Comparison of ENCODE assay signal across 8 cellular contexts in genomic region chr20:41249371-41249770, GRCh38.
A peak's percentile ranks its signal among the peaks of the same experiment; 100 is the strongest.
DNase-seq lines count a peak whose midpoint lies in the region; ATAC-seq and TF ChIP-seq lines count a peak whose summit lies in the region.

No MANE protein-coding gene starts in this region.

- TF ChIP-seq EP300 in ovary (IDR thresholded peaks at IDR 0.05): peak; percentile 41

- peak; percentile 88 for DNase-seq in RPMI7951 (ENCODE audit: low read depth)
- peak; percentile 94 to 96 for DNase-seq in foreskin fibroblast
- peak; percentile 78 to 86 (median 85) for DNase-seq in ovary
- DNase-seq in NCI-H345 treated with DMSO at 0.1 percent for 48 hours (lab: John Stamatoyannopoulos, UW; ENCODE audit: unreplicated experiment): no peak
- no peak for DNase-seq in NCI-H2107 (lab: John Stamatoyannopoulos, UW)
- no peak for DNase-seq in NCI-H1694 treated with DMSO at 0.1 percent for 48 hours (lab: John Stamatoyannopoulos, UW)

- no peak for TF ChIP-seq POLR2A in ovary (IDR thresholded peaks at IDR 0.05)

- TF ChIP-seq CTCF in foreskin fibroblast (IDR thresholded peaks at IDR 0.05; ENCODE audit: low read depth, low read length) (no peak), ovary (IDR thresholded peaks at IDR 0.05) (no peak)

- ATAC-seq in GM19463 (IDR thresholded peaks at IDR 0.05; ENCODE audit: unreplicated experiment) (peak; percentile 79), GM19455 (IDR thresholded peaks at IDR 0.05; ENCODE audit: unreplicated experiment) (no peak)

- peaks cover 30% of the 10 kb centered on the region for H3K4me1 ChIP-seq in ovary (ENCODE audit: insufficient read depth)

- 2 to 5% (median 3%) methylated on average over 5 of the region's 5 CpGs for WGBS in ovary, 3 donors

- no peaks in the 10 kb centered on the region for H3K27me3 ChIP-seq in ovary

- peak overlapping the region; percentile 79 to 81 for H3K27ac ChIP-seq in ovary

- H3K4me3 ChIP-seq in foreskin fibroblast (ENCODE audit: low read depth in 1 of 2, low read length in 2 of 2) (no peak overlapping the region), ovary (no peak overlapping the region)

- no peaks in the 10 kb centered on the region for H3K36me3 ChIP-seq in ovary

- no peaks in the 10 kb centered on the region for H3K9me3 ChIP-seq in ovary

- intact Hi-C loops in ovary (cut with DNase I): loop anchor here (5.0 to 10.0 kb wide), 3 partner anchors 68 to 88 kb away; partner anchors contain the start of gene ZHX3 (in 1 of the 4)

Comparison
In these comparisons a context has a peak if more than half of its experiments do, and no peak if none do; other contexts are left out.
1. DNase-seq: peak in RPMI7951 (single experiment), foreskin fibroblast (2 of 2) and ovary (5 of 5); none in NCI-H345 treated with DMSO at 0.1 percent for 48 hours (single experiment), NCI-H2107 (single experiment) and NCI-H1694 treated with DMSO at 0.1 percent for 48 hours (single experiment).